In the genomic region with DNA sequence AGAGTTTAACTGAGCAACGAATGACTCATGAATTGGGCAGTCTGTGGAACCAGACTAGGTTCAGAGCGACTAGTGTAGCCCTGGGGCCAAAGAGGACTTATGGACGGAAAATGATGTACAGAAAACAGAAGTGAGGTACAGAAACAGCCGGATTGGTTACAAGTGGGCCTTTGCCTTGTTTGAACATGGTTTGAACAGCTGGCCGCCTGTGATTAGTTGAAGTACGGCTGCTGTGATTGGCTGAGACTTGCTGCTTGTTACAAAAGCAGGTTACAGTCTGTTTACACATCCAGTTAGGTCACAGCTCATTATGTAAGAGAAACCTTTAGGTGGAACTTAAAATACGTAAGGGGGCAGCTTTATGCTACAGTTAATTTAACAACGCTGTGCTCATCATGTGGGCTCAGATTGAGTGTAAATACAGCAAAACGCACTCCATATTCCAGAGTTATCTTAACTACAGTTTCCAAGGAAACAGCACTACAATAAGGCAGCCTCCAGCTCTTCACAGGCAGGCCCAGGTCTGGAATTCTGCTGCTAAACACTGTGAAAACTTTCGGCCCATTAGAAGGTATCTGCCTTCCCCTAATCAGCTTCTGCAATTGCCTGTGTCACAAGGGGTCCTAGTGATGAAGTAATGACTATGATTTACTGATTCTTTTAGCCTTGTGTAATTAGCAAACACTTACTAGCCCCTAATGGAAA, we compare ENCODE assay signal across 10 cellular contexts. TPM values are rescaled to one million over a fixed set of nuclear protein-coding genes. Genes with fewer than 3 reads are reported as not detected.
DNase-seq lines count a peak whose midpoint lies in the region; ATAC-seq and TF ChIP-seq lines count a peak whose summit lies in the region.
"Had no signal": no experiment of that assay in that cellular context is flagged by ENCODE, and none has a peak within 500 bp of the region (broad histone marks: within the 10 kb centered on the region; RNA-seq: fewer than 3 reads in every experiment).

No MANE protein-coding gene starts in this region.

- TF ChIP-seq CTCF in prostate gland (IDR thresholded peaks at IDR 0.05), result no peak
- TF ChIP-seq CTCF in GM13977 (IDR thresholded peaks at IDR 0.05; ENCODE audit: extremely low read depth, insufficient read depth, missing control alignments), result no peak
- no peak for TF ChIP-seq CTCF in gastrocnemius medialis (IDR thresholded peaks at IDR 0.05 in 4 of 5, conservative IDR thresholded peaks at IDR 0.05 in 1 of 5)

- intact Hi-C loops in prostate gland (cut with DNase I) (loop anchor here (2.0 to 10.0 kb wide), 2 partner anchors 463 to 557 kb away; a partner anchor contains a TSS), gastrocnemius medialis (cut with DNase I; ENCODE audit: low total_unique reads) (no loop called here)

- 63% methylated on average over 10 of the region's 10 CpGs for WGBS in prostate gland

- H3K36me3 ChIP-seq in prostate gland, result no peaks in the 10 kb centered on the region
- H3K36me3 ChIP-seq in gastrocnemius medialis, result peaks cover 0 to 23% of the 10 kb centered on the region in 2 donors

- H3K4me1 ChIP-seq in prostate gland (replicated peaks) (no peaks in the 10 kb centered on the region), gastrocnemius medialis (peaks cover 0 to 7% of the 10 kb centered on the region in 2 donors)

- H3K27me3 ChIP-seq in prostate gland (replicated peaks; ENCODE audit: insufficient read depth) (no peaks in the 10 kb centered on the region), gastrocnemius medialis (no peaks in the 10 kb centered on the region)

- H3K4me3 ChIP-seq in prostate gland (no peak overlapping the region), gastrocnemius medialis (no peak overlapping the region)

- TF ChIP-seq POLR2A in prostate gland (IDR thresholded peaks at IDR 0.05), result no peak
- no peak for TF ChIP-seq POLR2A in gastrocnemius medialis (IDR thresholded peaks at IDR 0.05)

- DNase-seq in NCI-H1092 (lab: John Stamatoyannopoulos, UW) (peak; percentile 96), NCI-H82 treated with DMSO at 0.1 percent for 48 hours (lab: John Stamatoyannopoulos, UW; ENCODE audit: unreplicated experiment) (peak; percentile 36), fibroblast of peridontal ligament (ENCODE audit: extremely low read depth) (peak; percentile 53), prostate gland (ENCODE audit: low spot score) (peak; percentile 13), GM13977 (ENCODE audit: low spot score) (no peak), gastrocnemius medialis (no peak), kidney glomerular epithelial cell (lab: John Stamatoyannopoulos, UW) (no peak)
- no peak for DNase-seq in NK-92 treated with Interleukin-12 subunit alpha and Interleukin-12 subunit beta, amount 100 ng/mL, for 24 hours (lab: John Stamatoyannopoulos, UW)
- DNase-seq: H9, mesenchymal stem cell had no signal

- peak overlapping the region; percentile 4 to 6 for H3K27ac ChIP-seq in prostate gland
- H3K27ac ChIP-seq in gastrocnemius medialis, result no peak overlapping the region

- in situ Hi-C loops in GM13977 (cut with MboI; ENCODE audit: low pct_unique_long_range_greater_than_20kb, low sequenced_read_pairs, unreplicated experiment) (no loop called here), gastrocnemius medialis (cut with MboI; ENCODE audit: low sequenced_read_pairs in 4 of 4) (loop anchor here in 3 of 4 donors (25.0 kb wide), 2 partner anchors 461 to 911 kb away; a partner anchor contains a TSS)

- no peak for ATAC-seq in gastrocnemius medialis

- H3K9me3 ChIP-seq in prostate gland (no peaks in the 10 kb centered on the region), gastrocnemius medialis (no peaks in the 10 kb centered on the region)

RNA-seq across cellular contexts. Expression of a gene that starts 6.5 kb away (rescaled TPM):
- 10 to 100 TPM; 14.8 to 21.8 TPM for total RNA-seq in prostate gland
- 10 to 100 TPM in 1 of 4 donors, 1 to 10 TPM in 3; 2.5 to 15.3 (median 3.1) TPM for total RNA-seq in gastrocnemius medialis

RNA-seq across cellular contexts. Expression of a gene that starts 16.9 kb away (rescaled TPM):
- total RNA-seq in prostate gland (under 1 TPM in 1 of 2 donors, not detected in 1; 0.09 TPM), gastrocnemius medialis (not detected)
- total RNA-seq: H9 had no signal

RNA-seq across cellular contexts. Expression of a gene that starts 41.6 kb away (rescaled TPM):
- total RNA-seq in prostate gland, result 1 to 10 TPM; 1.6 to 8.2 TPM
- under 1 TPM in 2 of 4 donors, not detected in 2; 0.33 to 1.00 TPM for total RNA-seq in gastrocnemius medialis

Comparison
In these comparisons a context has a peak if more than half of its experiments do, and no peak if none do; other contexts are left out.
1. DNase-seq: peak in NCI-H1092 (single experiment), NCI-H82 treated with DMSO at 0.1 percent for 48 hours (single experiment), fibroblast of peridontal ligament (single experiment) and prostate gland (single experiment); none in GM13977 (single experiment), NK-92 treated with Interleukin-12 subunit alpha and Interleukin-12 subunit beta, amount 100 ng/mL, for 24 hours (single experiment), gastrocnemius medialis (0 of 2) and kidney glomerular epithelial cell (single experiment).
2. H3K27ac ChIP-seq: peak in prostate gland (2 of 2); none in gastrocnemius medialis (0 of 4).